ENCODE assay signal across 1 cellular context in the genomic region with DNA sequence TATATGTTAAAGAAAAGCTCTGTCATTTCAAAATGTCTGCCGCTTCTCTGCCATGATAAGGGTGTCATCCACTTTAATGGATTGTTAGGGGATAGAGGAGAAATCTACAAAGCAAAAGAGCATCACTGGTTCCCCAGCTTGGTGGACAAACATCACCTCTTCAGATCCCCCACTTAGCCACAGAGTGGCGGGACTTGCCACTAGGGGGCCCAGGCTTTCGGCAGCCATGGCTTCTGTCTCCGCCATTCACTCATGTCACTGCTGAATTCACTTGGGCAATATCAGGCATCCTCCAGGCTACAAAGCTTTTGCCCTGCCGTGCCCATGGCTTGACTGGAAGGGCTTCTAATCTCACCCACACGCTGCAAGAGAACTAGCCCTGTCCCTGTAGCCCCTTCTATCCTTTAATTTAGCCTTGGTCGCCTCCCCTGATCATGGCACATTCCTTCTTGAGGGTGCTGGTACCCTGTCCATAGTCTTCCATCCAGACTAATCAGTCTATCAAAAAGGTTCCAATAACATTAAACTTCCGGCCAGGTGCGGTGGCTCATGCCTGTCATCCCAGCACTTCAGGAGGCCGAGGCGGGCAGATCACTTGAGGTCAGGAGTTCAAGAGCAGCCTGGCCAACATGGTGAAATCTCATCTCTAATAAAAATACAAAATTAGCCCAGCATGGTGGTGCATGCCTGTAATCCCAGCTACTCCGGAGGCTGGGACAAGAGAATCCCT.
TF ChIP-seq lines count a peak whose summit lies in the region.

No MANE protein-coding gene starts in this region.

TF ChIP-seq in HepG2, 621 proteins besides CTCF, POLR2A, EP300 and RAD21 (continued from another document):
- TF ChIP-seq, protein P1, sequence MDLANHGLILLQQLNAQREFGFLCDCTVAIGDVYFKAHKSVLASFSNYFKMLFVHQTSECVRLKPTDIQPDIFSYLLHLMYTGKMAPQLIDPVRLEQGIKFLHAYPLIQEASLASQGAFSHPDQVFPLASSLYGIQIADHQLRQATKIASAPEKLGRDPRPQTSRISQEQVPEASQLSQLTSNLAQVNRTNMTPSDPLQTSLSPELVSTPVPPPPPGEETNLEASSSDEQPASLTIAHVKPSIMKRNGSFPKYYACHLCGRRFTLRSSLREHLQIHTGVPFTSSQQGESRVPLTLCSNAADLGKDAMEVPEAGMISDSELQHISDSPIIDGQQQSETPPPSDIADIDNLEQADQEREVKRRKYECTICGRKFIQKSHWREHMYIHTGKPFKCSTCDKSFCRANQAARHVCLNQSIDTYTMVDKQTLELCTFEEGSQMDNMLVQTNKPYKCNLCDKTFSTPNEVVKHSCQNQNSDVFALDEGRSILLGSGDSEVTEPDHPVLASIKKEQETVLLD (CRISPR knock-in tag; IDR thresholded peaks at IDR 0.05; ENCODE audit: low read depth) = no peak
- peak; percentile 48 for TF ChIP-seq GATAD2A (CRISPR knock-in tag; IDR thresholded peaks at IDR 0.05)
- no peak for TF ChIP-seq NR2F6 (IDR thresholded peaks at IDR 0.05)
- no peak for TF ChIP-seq NR2F6 (CRISPR knock-in tag; IDR thresholded peaks at IDR 0.05)
- peak; percentile 96 for TF ChIP-seq XRCC5 (optimal IDR thresholded peaks at IDR 0.05; ENCODE audit: low read length)
- TF ChIP-seq TEAD3 (CRISPR knock-in tag; optimal IDR thresholded peaks at IDR 0.05; ENCODE audit: borderline replicate concordance) = no peak
- TF ChIP-seq, protein P2, sequence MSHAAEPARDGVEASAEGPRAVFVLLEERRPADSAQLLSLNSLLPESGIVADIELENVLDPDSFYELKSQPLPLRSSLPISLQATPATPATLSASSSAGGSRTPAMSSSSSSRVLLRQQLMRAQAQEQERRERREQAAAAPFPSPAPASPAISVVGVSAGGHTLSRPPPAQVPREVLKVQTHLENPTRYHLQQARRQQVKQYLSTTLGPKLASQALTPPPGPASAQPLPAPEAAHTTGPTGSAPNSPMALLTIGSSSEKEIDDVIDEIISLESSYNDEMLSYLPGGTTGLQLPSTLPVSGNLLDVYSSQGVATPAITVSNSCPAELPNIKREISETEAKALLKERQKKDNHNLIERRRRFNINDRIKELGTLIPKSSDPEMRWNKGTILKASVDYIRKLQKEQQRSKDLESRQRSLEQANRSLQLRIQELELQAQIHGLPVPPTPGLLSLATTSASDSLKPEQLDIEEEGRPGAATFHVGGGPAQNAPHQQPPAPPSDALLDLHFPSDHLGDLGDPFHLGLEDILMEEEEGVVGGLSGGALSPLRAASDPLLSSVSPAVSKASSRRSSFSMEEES (CRISPR knock-in tag; IDR thresholded peaks at IDR 0.05) = 0 out of 2 replicates have a peak, but pooled peaks have one; percentile 23
